Comparison of ENCODE assay signal across 14 cellular contexts in genomic region chr2:3494984-3495666, GRCh38. TPM values are rescaled to one million over a fixed set of nuclear protein-coding genes. Genes with fewer than 3 reads are reported as not detected.
DNase-seq lines count a peak whose midpoint lies in the region; ATAC-seq and TF ChIP-seq lines count a peak whose summit lies in the region.
"Had no signal": no experiment of that assay in that cellular context is flagged by ENCODE, and none has a peak within 500 bp of the region (broad histone marks: within the 10 kb centered on the region; RNA-seq: fewer than 3 reads in every experiment).

No MANE protein-coding gene starts in this region.

- TF ChIP-seq RAD21 in SK-N-SH (IDR thresholded peaks at IDR 0.05; ENCODE audit: low read length) = no peak

- no peak overlapping the region for H3K27ac Mint-ChIP-seq in MCF 10A (ENCODE audit: low read depth, unreplicated experiment)
- H3K27ac Mint-ChIP-seq: CD4-positive, CD25-positive, alpha-beta regulatory T cell had no signal

- peaks cover 21 to 27% of the 10 kb centered on the region in 2 experiments for H3K36me3 ChIP-seq in SK-N-SH (replicated peaks in 1 of 2; ENCODE audit: control insufficient read depth in 1 of 2, insufficient read depth in 2 of 2, low read length in 1 of 2)
- H3K36me3 ChIP-seq in H7 (replicated peaks; ENCODE audit: control insufficient read depth, insufficient read depth, low read length) = no peaks in the 10 kb centered on the region
- H3K36me3 ChIP-seq in osteoblast (ENCODE audit: insufficient read depth, low read length) = peaks cover 27% of the 10 kb centered on the region
- peaks cover 52% of the 10 kb centered on the region for H3K36me3 ChIP-seq in lower lobe of right lung

- no peaks in the 10 kb centered on the region for H4K20me1 ChIP-seq in SK-N-SH (ENCODE audit: insufficient read depth)
- no peaks in the 10 kb centered on the region for H4K20me1 ChIP-seq in osteoblast (ENCODE audit: insufficient read depth, low read length)

- no peak for TF ChIP-seq CTCF in SK-N-SH (IDR thresholded peaks at IDR 0.05)
- no peak for TF ChIP-seq CTCF in osteoblast (IDR thresholded peaks at IDR 0.05; ENCODE audit: extremely low read depth, low read depth, low read length)
- no peak for TF ChIP-seq CTCF in lower lobe of right lung (IDR thresholded peaks at IDR 0.05)
- TF ChIP-seq CTCF in MCF 10A (IDR thresholded peaks at IDR 0.05; ENCODE audit: unreplicated experiment) = no peak

- H3K4me1 Mint-ChIP-seq in MCF 10A (ENCODE audit: insufficient read depth, unreplicated experiment) = no peaks in the 10 kb centered on the region

- H2AFZ ChIP-seq in SK-N-SH (ENCODE audit: low read depth) = no peak overlapping the region
- no peak overlapping the region for H2AFZ ChIP-seq in osteoblast (ENCODE audit: low read length)
- H2AFZ ChIP-seq: GM23248 had no signal

- H3K79me2 ChIP-seq in SK-N-SH (ENCODE audit: insufficient read depth) (no peaks in the 10 kb centered on the region), osteoblast (ENCODE audit: insufficient read depth, low read length) (no peaks in the 10 kb centered on the region)

- no peaks in the 10 kb centered on the region for H3K9me3 Mint-ChIP-seq in MCF 10A (ENCODE audit: unreplicated experiment)
- H3K9me3 Mint-ChIP-seq: CD4-positive, CD25-positive, alpha-beta regulatory T cell had no signal

- no peak overlapping the region for H3K27ac ChIP-seq in SK-N-SH (ENCODE audit: low read depth in 2 of 2, low read length in 1 of 2)
- H3K27ac ChIP-seq in osteoblast (ENCODE audit: low read depth, low read length) = no peak overlapping the region
- no peak overlapping the region for H3K27ac ChIP-seq in lower lobe of right lung
- H3K27ac ChIP-seq: 22Rv1; BLaER1 treated with 17β-estradiol and CSF1 and Interleukin-3, amounts not matched to agents 10 nM and 100 nM; GM23248 had no signal

- peaks cover 4% of the 10 kb centered on the region for H3F3A ChIP-seq in SK-N-SH (replicated peaks; ENCODE audit: insufficient read depth)

- H3K9ac ChIP-seq in SK-N-SH = no peak overlapping the region
- H3K9ac ChIP-seq: BLaER1 treated with 17β-estradiol and CSF1 and Interleukin-3, amounts not matched to agents 10 nM and 100 nM; GM23248 had no signal

- H3K27me3 Mint-ChIP-seq in MCF 10A (ENCODE audit: insufficient read depth, unreplicated experiment) = no peaks in the 10 kb centered on the region
- H3K27me3 Mint-ChIP-seq: CD4-positive, CD25-positive, alpha-beta regulatory T cell had no signal

- H3K9me3 ChIP-seq in SK-N-SH (no peaks in the 10 kb centered on the region), osteoblast (ENCODE audit: low read depth, low read length) (no peaks in the 10 kb centered on the region), lower lobe of right lung (no peaks in the 10 kb centered on the region)
- H3K9me3 ChIP-seq: BLaER1 treated with 17β-estradiol and CSF1 and Interleukin-3, amounts not matched to agents 10 nM and 100 nM had no signal

- peaks cover 49% of the 10 kb centered on the region for H3K36me3 Mint-ChIP-seq in MCF 10A (ENCODE audit: insufficient read depth, unreplicated experiment)

- DNase-seq in SK-N-SH (peak; percentile 7), H7 (peak; percentile 15), islet precursor cell (peak; percentile 46), osteoblast (ENCODE audit: insufficient read length, low spot score, missing footprints) (peak; percentile 42), lower lobe of right lung (no peak), COLO668 (lab: John Stamatoyannopoulos, UW; ENCODE audit: unreplicated experiment) (no peak), MCF 10A (ENCODE audit: unreplicated experiment) (no peak)
- DNase-seq: Calu3; CD4-positive, CD25-positive, alpha-beta regulatory T cell; DMS 273 treated with DMSO at 0.1 percent for 48 hours; GM23248 had no signal

- 96% methylated on average over 13 of the region's 13 CpGs for WGBS in SK-N-SH (ENCODE audit: low lambda C conversion rate)

- H3K9me2 ChIP-seq in SK-N-SH = no peaks in the 10 kb centered on the region

- CTCF ChIA-PET in SK-N-SH (lab: Yijun Ruan, JAX) (interaction anchor here (2.4 kb wide), 1 partner anchor 34 kb away, joined by 7 read pairs; no protein-coding TSS in a partner anchor), MCF 10A (lab: Yijun Ruan, JAX) (no interaction called here)

- no peak overlapping the region for H3K4me2 ChIP-seq in SK-N-SH
- H3K4me2 ChIP-seq in osteoblast (ENCODE audit: insufficient read depth, low read length) = no peak overlapping the region
- H3K4me2 ChIP-seq: BLaER1 treated with 17β-estradiol and CSF1 and Interleukin-3, amounts not matched to agents 10 nM and 100 nM had no signal

- no peak for ATAC-seq in SK-N-SH treated with all-trans-retinoic acid at 6 μM for 48 hours
- ATAC-seq in lower lobe of right lung = no peak

- H3K27me3 ChIP-seq in SK-N-SH (ENCODE audit: insufficient read depth) (no peaks in the 10 kb centered on the region), H7 (ENCODE audit: control insufficient read depth, insufficient read depth, low read length) (no peaks in the 10 kb centered on the region), osteoblast (ENCODE audit: insufficient read depth, low read length) (no peaks in the 10 kb centered on the region), lower lobe of right lung (ENCODE audit: low read depth) (no peaks in the 10 kb centered on the region)
- H3K27me3 ChIP-seq: BLaER1 treated with 17β-estradiol and CSF1 and Interleukin-3, amounts not matched to agents 10 nM and 100 nM had no signal

- H3K4me3 ChIP-seq in SK-N-SH (ENCODE audit: low read depth in 2 of 2, low read length in 1 of 2) (no peak overlapping the region), H7 (ENCODE audit: insufficient read depth, low read depth, low read length) (no peak overlapping the region), osteoblast (ENCODE audit: insufficient read depth, low read length) (no peak overlapping the region), lower lobe of right lung (no peak overlapping the region)
- H3K4me3 ChIP-seq: BLaER1 treated with 17β-estradiol and CSF1 and Interleukin-3, amounts not matched to agents 10 nM and 100 nM; GM23248 had no signal

- POLR2A ChIA-PET in SK-N-SH (lab: Yijun Ruan, JAX) = no interaction called here
- POLR2A ChIA-PET in MCF 10A (lab: Yijun Ruan, JAX) = interaction anchor here (1.0 kb wide), 1 partner anchor 9 kb away, joined by 3 read pairs; no protein-coding TSS in a partner anchor

- H3K4me1 ChIP-seq in SK-N-SH (ENCODE audit: control insufficient read depth in 1 of 2, insufficient read depth in 2 of 2, low read depth in 1 of 2, low read length in 1 of 2) (peaks cover 0 to 9% of the 10 kb centered on the region in 2 experiments; a peak in 1 of 4 replicates), osteoblast (ENCODE audit: insufficient read depth, low read length) (peaks cover 17% of the 10 kb centered on the region), lower lobe of right lung (no peaks in the 10 kb centered on the region)

- no peak for TF ChIP-seq EP300 in SK-N-SH (IDR thresholded peaks at IDR 0.05; ENCODE audit: borderline replicate concordance in 1 of 2, low read depth in 1 of 2, low read length in 1 of 2)

- H3K4me3 Mint-ChIP-seq in MCF 10A (ENCODE audit: unreplicated experiment) = no peak overlapping the region
- H3K4me3 Mint-ChIP-seq: CD4-positive, CD25-positive, alpha-beta regulatory T cell had no signal

- intact Hi-C loops in lower lobe of right lung (cut with DNase I) (no loop called here), MCF 10A (cut with micrococcal nuclease) (no loop called here)

- BruUV-seq in MCF 10A (replicated peaks; lab: Mats Ljungman, UMichigan) = no TSS peak

TF ChIP-seq in SK-N-SH, 30 proteins besides CTCF, POLR2A, EP300 and RAD21:
- TF ChIP-seq PBX3 (IDR thresholded peaks at IDR 0.05) = no peak

TF ChIP-seq in SK-N-SH treated with all-trans-retinoic acid at 6 μM for 48 hours, 23 proteins besides CTCF, POLR2A, EP300 and RAD21 (continues in another document):
- no peak for TF ChIP-seq TCF4 (CRISPR knock-in tag; IDR thresholded peaks at IDR 0.05; ENCODE audit: borderline replicate concordance)
- no peak for TF ChIP-seq ZNF8 (CRISPR knock-in tag; IDR thresholded peaks at IDR 0.05)
- no peak for TF ChIP-seq ZNF70 (CRISPR knock-in tag; IDR thresholded peaks at IDR 0.05)
- TF ChIP-seq TOX (CRISPR knock-in tag; IDR thresholded peaks at IDR 0.05; ENCODE audit: borderline replicate concordance) = no peak
- TF ChIP-seq CREB5 (CRISPR knock-in tag; IDR thresholded peaks at IDR 0.05; ENCODE audit: low read depth) = no peak
- TF ChIP-seq ISL1 (CRISPR knock-in tag; IDR thresholded peaks at IDR 0.05) = no peak

RNA-seq across cellular contexts. Expression of gene ADI1, which starts 24.2 kb away (rescaled TPM):
- polyA plus RNA-seq in SK-N-SH (2012; rRNA removed) = 49.4 and 67.2 TPM in 2 replicates
- polyA plus RNA-seq in SK-N-SH (2012; cell fraction: cytosol; rRNA removed) = 72.8 and 73.1 TPM in 2 replicates
- 43.3 and 62.9 TPM in 2 replicates for polyA plus RNA-seq in SK-N-SH (2012; cell fraction: nucleus; rRNA removed)
- 19.8 and 21.0 TPM in 2 replicates for total RNA-seq in H7 (2014; rRNA removed; shearing (Covaris generic))
- total RNA-seq in osteoblast (51.3 and 55.4 TPM in 2 replicates), lower lobe of right lung (60.2 TPM), MCF 10A (2022) (50.1 and 61.9 TPM in 2 replicates)

Comparison
In these comparisons a context has a peak if more than half of its experiments do, and no peak if none do; other contexts are left out.
1. DNase-seq: peak in SK-N-SH (single experiment), H7 (single experiment), islet precursor cell (single experiment) and osteoblast (single experiment); none in lower lobe of right lung (single experiment), COLO668 (single experiment) and MCF 10A (single experiment).